17 cellular contexts compared by ENCODE assay signal in genomic region chr11:32555091-32555490, GRCh38. TPM values are rescaled to one million over a fixed set of nuclear protein-coding genes. Genes with fewer than 3 reads are reported as not detected.
DNase-seq lines count a peak whose midpoint lies in the region; ATAC-seq and TF ChIP-seq lines count a peak whose summit lies in the region.
"Had no signal": no experiment of that assay in that cellular context is flagged by ENCODE, and none has a peak within 500 bp of the region (broad histone marks: within the 10 kb centered on the region; RNA-seq: fewer than 3 reads in every experiment).

No MANE protein-coding gene starts in this region.

- no peak for TF ChIP-seq CTCF in nephron (IDR thresholded peaks at IDR 0.05; ENCODE audit: unreplicated experiment in 3 of 3)
- TF ChIP-seq CTCF in GM13976 (IDR thresholded peaks at IDR 0.05; ENCODE audit: borderline replicate concordance, control extremely low read depth, extremely low read depth, insufficient read depth, missing control alignments), result no peak

- peak overlapping the region; percentile 61 to 69 (median 66) for H3K27ac Mint-ChIP-seq in nephron
- H3K27ac Mint-ChIP-seq: B cell; CD4-positive, CD25-positive, alpha-beta regulatory T cell; CD8-positive, alpha-beta T cell; HFFc6 had no signal

- H3K36me3 Mint-ChIP-seq in nephron (ENCODE audit: low read depth), result no peaks in the 10 kb centered on the region
- H3K36me3 Mint-ChIP-seq: CD4-positive, CD25-positive, alpha-beta regulatory T cell; CD8-positive, alpha-beta T cell had no signal

- no peak overlapping the region for H3K4me3 Mint-ChIP-seq in nephron
- H3K4me3 Mint-ChIP-seq: B cell; CD8-positive, alpha-beta T cell; HFFc6 had no signal

- no peaks in the 10 kb centered on the region for H3K9me3 Mint-ChIP-seq in nephron
- H3K9me3 Mint-ChIP-seq: CD8-positive, alpha-beta T cell; HFFc6 had no signal

- in situ Hi-C loops in GM13976 (cut with MboI; ENCODE audit: low sequenced_read_pairs, unreplicated experiment), result no loop called here

- intact Hi-C loops in left ventricle myocardium superior (cut with micrococcal nuclease) (no loop called here), Right ventricle myocardium inferior (cut with DNase I) (no loop called here)

- H3K27me3 Mint-ChIP-seq in nephron (ENCODE audit: low read depth), result no peaks in the 10 kb centered on the region

- DNase-seq in left ventricle myocardium superior (no peak), Right ventricle myocardium inferior (ENCODE audit: missing footprints) (no peak), HEK293T (ENCODE audit: extremely low spot score) (no peak), GM13976 (ENCODE audit: low spot score) (no peak)
- DNase-seq: Caco-2; CD4-positive, CD25-positive, alpha-beta regulatory T cell; CD8-positive, alpha-beta T cell; DMS53; DMS79 treated with DMSO at 0.1 percent for 48 hours; GF-D8; GM23248; H7; HCEC 1CT; HFFc6 had no signal

- CTCF ChIA-PET in HEK293T (lab: Yijun Ruan, JAX), result no interaction called here

- peak; percentile 25 for ATAC-seq in left ventricle myocardium superior
- no peak for ATAC-seq in Right ventricle myocardium inferior
- ATAC-seq in GM21825 (IDR thresholded peaks at IDR 0.05; ENCODE audit: unreplicated experiment), result no peak
- ATAC-seq: CD8-positive, alpha-beta T cell had no signal

- H3K4me1 Mint-ChIP-seq in nephron, result peaks cover 39% of the 10 kb centered on the region
- H3K4me1 Mint-ChIP-seq: B cell; CD4-positive, CD25-positive, alpha-beta regulatory T cell had no signal

- POLR2A ChIA-PET in HEK293T (lab: Yijun Ruan, JAX), result no interaction called here

TF ChIP-seq in HEK293T, 16 proteins besides CTCF, POLR2A, EP300 and RAD21:
- TF ChIP-seq PKNOX1 (IDR thresholded peaks at IDR 0.05), result peak; percentile 30; the same call in 1 of the 2 replicates
- no peak for TF ChIP-seq CTBP1 (IDR thresholded peaks at IDR 0.05; ENCODE audit: borderline replicate concordance)
- no peak for TF ChIP-seq HDGF (IDR thresholded peaks at IDR 0.05; ENCODE audit: borderline replicate concordance)
- no peak for TF ChIP-seq LEF1 (IDR thresholded peaks at IDR 0.05; ENCODE audit: borderline replicate concordance)
- TF ChIP-seq SUZ12 (IDR thresholded peaks at IDR 0.05), result no peak
- TF ChIP-seq L3MBTL2 (conservative IDR thresholded peaks at IDR 0.05), result no peak

RNA-seq across cellular contexts. Expression of gene EIF3M, which starts 28.5 kb away (rescaled TPM):
- 198 TPM for total RNA-seq in left ventricle myocardium superior
- total RNA-seq in Right ventricle myocardium inferior, result 185 TPM
